ENCODE assay signal across 18 cellular contexts in genomic region chr4:19349416-19349815, GRCh38.
DNase-seq lines count a peak whose midpoint lies in the region; ATAC-seq, FAIRE-seq and TF ChIP-seq lines count a peak whose summit lies in the region.
"Had no signal": no experiment of that assay in that cellular context is flagged by ENCODE, and none has a peak within 500 bp of the region (broad histone marks: within the 10 kb centered on the region; RNA-seq: fewer than 3 reads in every experiment).

No MANE protein-coding gene starts in this region.

- no peak for FAIRE-seq in bronchial epithelial cell (lab: Jason Lieb, UNC)
- FAIRE-seq: GM12892 had no signal

- POLR2A ChIA-PET in PC-3 (lab: Charles Lee; ENCODE audit: unreplicated experiment), result no interaction called here

- no peaks in the 10 kb centered on the region for H3F3A ChIP-seq in PC-3 (ENCODE audit: low read length, unreplicated experiment)

- intact Hi-C loops in PC-3 (cut with micrococcal nuclease), result no loop called here

- no peaks in the 10 kb centered on the region for H3K4me1 ChIP-seq in PC-3 (ENCODE audit: insufficient read depth, low read length)
- H3K4me1 ChIP-seq: BLaER1 had no signal

- H2AFZ ChIP-seq in PC-3 (ENCODE audit: low read length), result no peak overlapping the region

- H3K4me2 ChIP-seq in PC-3 (ENCODE audit: low read length), result no peak overlapping the region
- H3K4me2 ChIP-seq: BLaER1 had no signal

- peak; percentile 5 for DNase-seq in AG08395 (ENCODE audit: low spot score)
- peak; percentile 9 for DNase-seq in AG20443 (ENCODE audit: low spot score)
- peak; percentile 58 for DNase-seq in bronchial epithelial cell (ENCODE audit: low read depth)
- peak; percentile 35 for DNase-seq in fibroblast of mammary gland (ENCODE audit: low read depth)
- DNase-seq in PC-3, result no peak
- no peak for DNase-seq in OCI-M2 (lab: John Stamatoyannopoulos, UW; ENCODE audit: unreplicated experiment)
- DNase-seq in NCI-H69 (lab: John Stamatoyannopoulos, UW), result no peak
- DNase-seq: CD4-positive, alpha-beta memory T cell; DMS153; DMS79; GDM1; GOT3; H7; HFFc6 had no signal

- ATAC-seq in PC-3, result no peak
- no peak for ATAC-seq in HG02571 (IDR thresholded peaks at IDR 0.05; ENCODE audit: unreplicated experiment)
- ATAC-seq: HCT116 had no signal

- CTCF ChIA-PET in PC-3 (lab: Charles Lee), result no interaction called here

- TF ChIP-seq CTCF in bronchial epithelial cell (IDR thresholded peaks at IDR 0.05; ENCODE audit: insufficient read depth, low read length, severe bottlenecking) (no peak), fibroblast of mammary gland (conservative IDR thresholded peaks at IDR 0.05; ENCODE audit: control insufficient read depth, insufficient read depth, low read depth, low read length) (no peak), PC-3 (conservative IDR thresholded peaks at IDR 0.05; ENCODE audit: low read depth, low read length) (no peak)

- no peaks in the 10 kb centered on the region for H3K9me2 ChIP-seq in PC-3 (replicated peaks; ENCODE audit: low read length)

- no TSS peak for BruUV-seq in PC-3 (replicated peaks; lab: Mats Ljungman, UMichigan)

- H3K9me3 ChIP-seq in PC-3 (ENCODE audit: low read length), result no peaks in the 10 kb centered on the region
- H3K9me3 ChIP-seq: BLaER1 had no signal

- H4K20me1 ChIP-seq in PC-3 (ENCODE audit: low read length), result no peaks in the 10 kb centered on the region
- H4K20me1 ChIP-seq: BLaER1 had no signal

- no peaks in the 10 kb centered on the region for H3K36me3 ChIP-seq in bronchial epithelial cell (ENCODE audit: control insufficient read depth, insufficient read depth, low read length)
- H3K36me3 ChIP-seq in PC-3 (ENCODE audit: low read depth, low read length), result no peaks in the 10 kb centered on the region
- H3K36me3 ChIP-seq: BLaER1 had no signal

- no peaks in the 10 kb centered on the region for H3K79me2 ChIP-seq in PC-3 (ENCODE audit: low read length)

- no peak overlapping the region for H3K27ac ChIP-seq in PC-3 (ENCODE audit: low read length)
- H3K27ac ChIP-seq: BLaER1 had no signal

- H3K4me3 ChIP-seq in bronchial epithelial cell (ENCODE audit: low read depth, low read length), result no peak overlapping the region
- H3K4me3 ChIP-seq in fibroblast of mammary gland (ENCODE audit: control insufficient read depth, low read depth, low read length), result no peak overlapping the region
- H3K4me3 ChIP-seq in PC-3 (ENCODE audit: low read length), result no peak overlapping the region
- H3K4me3 ChIP-seq: BLaER1 had no signal

- no peaks in the 10 kb centered on the region for H3K27me3 ChIP-seq in bronchial epithelial cell (ENCODE audit: control insufficient read depth, insufficient read depth, low read length)
- H3K27me3 ChIP-seq in PC-3 (ENCODE audit: low read length), result no peaks in the 10 kb centered on the region
- H3K27me3 ChIP-seq: BLaER1 had no signal

- no peak overlapping the region for H3K9ac ChIP-seq in PC-3 (ENCODE audit: low read length)
- H3K9ac ChIP-seq: BLaER1 had no signal

Comparison
In these comparisons a context has a peak if more than half of its experiments do, and no peak if none do; other contexts are left out.
1. DNase-seq: peak in AG08395 (single experiment), AG20443 (single experiment), bronchial epithelial cell (single experiment) and fibroblast of mammary gland (single experiment); none in PC-3 (single experiment), OCI-M2 (single experiment) and NCI-H69 (single experiment).